In the genomic region with DNA sequence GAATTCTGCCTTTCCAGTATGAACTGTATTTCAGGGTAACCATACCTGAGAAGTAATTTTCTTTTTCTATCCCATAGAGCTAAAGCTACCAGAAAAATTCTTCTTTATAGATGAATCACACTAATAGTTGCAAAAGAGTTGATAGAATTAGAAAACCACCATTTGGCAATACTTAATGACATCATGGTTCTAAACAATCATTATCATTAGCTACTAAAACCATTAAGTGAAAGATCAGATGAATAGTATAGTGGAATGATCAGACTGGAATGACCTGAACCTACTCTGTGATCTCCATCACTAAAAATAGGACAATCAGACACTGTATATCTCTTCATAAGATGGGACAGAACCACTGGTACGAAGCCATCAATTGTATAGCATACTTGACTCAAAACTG, we compare ENCODE assay signal across 12 cellular contexts.
"Had no signal": no experiment of that assay in that cellular context is flagged by ENCODE, and none has a peak within 500 bp of the region (broad histone marks: within the 10 kb centered on the region; RNA-seq: fewer than 3 reads in every experiment).

No MANE protein-coding gene starts in this region.

- DNase-seq: activated CD4-positive, CD25-positive, alpha-beta regulatory T cell; activated CD8-positive, alpha-beta memory T cell treated with anti-CD3 and anti-CD28 coated beads for 24 hours; activated T-cell treated with anti-CD3 and anti-CD28 coated beads, Interleukin-2, amount 50 U/mL, for 1 hour; anterior cingulate cortex; dermis blood vessel endothelial cell; endodermal cell; erythroblast; stimulated activated CD4-positive, alpha-beta T cell treated with anti-CD3 and anti-CD28 coated beads, Interleukin-4, amount 100 ng/mL, for 4 hours; T-helper 2 cell; thyroid gland; uterus had no signal

- H3K4me3 Mint-ChIP-seq: endodermal cell had no signal

- H3K27ac Mint-ChIP-seq: endodermal cell had no signal

- ATAC-seq: SK-N-SH treated with all-trans-retinoic acid at 6 μM for 48 hours had no signal

- H3K9me3 Mint-ChIP-seq: endodermal cell had no signal
